ENCODE assay signal across 8 cellular contexts in the genomic region with DNA sequence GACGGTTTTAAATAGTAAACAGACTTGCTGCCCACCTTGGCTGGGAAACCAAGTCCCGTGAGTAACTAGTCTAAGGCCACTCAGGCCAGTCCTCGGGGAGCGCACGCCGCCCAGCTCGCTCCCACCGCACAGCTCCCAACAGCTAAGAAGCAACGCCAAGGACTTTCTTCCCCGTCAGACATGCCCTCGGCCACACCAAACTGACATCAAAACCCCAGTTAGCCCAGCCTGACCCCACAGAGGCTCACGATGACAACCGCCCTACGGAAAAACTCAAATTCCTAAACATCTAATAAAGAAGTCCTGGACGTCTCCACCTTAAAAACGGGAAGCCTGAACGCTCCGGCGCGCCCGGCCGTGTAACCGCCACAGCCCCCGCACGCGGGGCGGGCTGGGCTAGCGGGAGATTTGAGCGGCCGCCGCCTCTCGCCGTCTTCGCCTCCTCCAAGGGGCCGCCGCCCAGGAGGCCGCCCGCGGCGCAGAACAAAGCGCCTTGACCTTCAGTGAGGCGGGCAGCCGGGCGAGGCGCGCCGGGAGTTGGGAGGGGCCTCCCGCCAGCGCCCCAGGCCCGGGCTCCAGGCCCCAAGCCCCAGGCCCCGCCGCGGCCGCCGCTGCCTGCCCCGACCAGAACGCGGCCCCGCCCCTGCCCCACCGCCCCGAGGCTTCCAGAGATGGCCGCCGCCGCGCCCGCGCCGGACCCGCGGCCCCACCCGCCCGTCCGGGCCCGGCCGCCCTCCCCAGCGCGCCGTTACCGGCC. TPM values are rescaled to one million over a fixed set of nuclear protein-coding genes. Genes with fewer than 3 reads are reported as not detected.
A peak's percentile ranks its signal among the peaks of the same experiment; 100 is the strongest.
DNase-seq lines count a peak whose midpoint lies in the region; ATAC-seq and TF ChIP-seq lines count a peak whose summit lies in the region.

No MANE protein-coding gene starts in this region.

- peak overlapping the region; percentile 35 for H3K9ac ChIP-seq in parathyroid adenoma

- no peaks in the 10 kb centered on the region for H3K9me3 Mint-ChIP-seq in activated naive CD4-positive, alpha-beta T cell treated with anti-CD3 and anti-CD28 coated beads, Interleukin-2, amount 10 ng/mL, durations not matched to agents 7 days and 5 days

- H3K27me3 ChIP-seq in cardiac muscle cell (no peaks in the 10 kb centered on the region), parathyroid adenoma (ENCODE audit: control insufficient read depth, insufficient read depth, low read length) (no peaks in the 10 kb centered on the region)

- ATAC-seq in GM21825 (IDR thresholded peaks at IDR 0.05; ENCODE audit: unreplicated experiment), result peak; percentile 31

- H3K4me3 ChIP-seq in cardiac muscle cell, result peak overlapping the region; percentile 87
- H3K4me3 ChIP-seq in parathyroid adenoma (ENCODE audit: low read depth, low read length), result peak overlapping the region; percentile 82

- DNase-seq in NCI-H2029 (lab: John Stamatoyannopoulos, UW) (peak; percentile 26), NCI-H2029 treated with DMSO at 0.1 percent for 48 hours (lab: John Stamatoyannopoulos, UW) (no peak), KG1 (lab: John Stamatoyannopoulos, UW) (peak; percentile 28), cardiac muscle cell (ENCODE audit: low read depth in 1 of 2, low spot score in 1 of 2) (peak; percentile 65 to 86), NCI-H1436 (lab: John Stamatoyannopoulos, UW) (no peak)
- no peak for DNase-seq in activated naive CD4-positive, alpha-beta T cell treated with anti-CD3 and anti-CD28 coated beads, Interleukin-2, amount 10 ng/mL, durations not matched to agents 7 days and 5 days

- H3K4me1 ChIP-seq in cardiac muscle cell (ENCODE audit: low read depth) (peaks cover 22% of the 10 kb centered on the region), parathyroid adenoma (peaks cover 16% of the 10 kb centered on the region)

- no peaks in the 10 kb centered on the region for H3K9me3 ChIP-seq in cardiac muscle cell (ENCODE audit: low read depth)
- H3K9me3 ChIP-seq in parathyroid adenoma (ENCODE audit: control insufficient read depth, low read length), result no peaks in the 10 kb centered on the region

- peak overlapping the region; percentile 77 for H3K4me2 ChIP-seq in parathyroid adenoma (ENCODE audit: low read length)

- H3K4me1 Mint-ChIP-seq in activated naive CD4-positive, alpha-beta T cell treated with anti-CD3 and anti-CD28 coated beads, Interleukin-2, amount 10 ng/mL, durations not matched to agents 7 days and 5 days, result peaks cover 37% of the 10 kb centered on the region

- peaks cover 4% of the 10 kb centered on the region for H3K27me3 Mint-ChIP-seq in activated naive CD4-positive, alpha-beta T cell treated with anti-CD3 and anti-CD28 coated beads, Interleukin-2, amount 10 ng/mL, durations not matched to agents 7 days and 5 days

- peaks cover 40% of the 10 kb centered on the region for H3K36me3 Mint-ChIP-seq in activated naive CD4-positive, alpha-beta T cell treated with anti-CD3 and anti-CD28 coated beads, Interleukin-2, amount 10 ng/mL, durations not matched to agents 7 days and 5 days

- H3K79me2 ChIP-seq in parathyroid adenoma, result peaks cover 27% of the 10 kb centered on the region

- H3K36me3 ChIP-seq in cardiac muscle cell (no peaks in the 10 kb centered on the region), parathyroid adenoma (ENCODE audit: control insufficient read depth, insufficient read depth, low read length) (no peaks in the 10 kb centered on the region)

- peak overlapping the region; percentile 93 for H3K27ac ChIP-seq in cardiac muscle cell
- H3K27ac ChIP-seq in parathyroid adenoma, result peak overlapping the region; percentile 86

- CTCF ChIA-PET in activated naive CD4-positive, alpha-beta T cell treated with anti-CD3 and anti-CD28 coated beads, Interleukin-2, amount 10 ng/mL, durations not matched to agents 7 days and 5 days (lab: Charles Lee), result interaction anchor here (1.0 to 2.6 kb wide), 3 partner anchors 16 to 29 kb away, joined by 3 to 13 read pairs (median 10); no protein-coding TSS in a partner anchor

- H2AFZ ChIP-seq in parathyroid adenoma, result peak overlapping the region; percentile 56

- H3K4me3 Mint-ChIP-seq in activated naive CD4-positive, alpha-beta T cell treated with anti-CD3 and anti-CD28 coated beads, Interleukin-2, amount 10 ng/mL, durations not matched to agents 7 days and 5 days, result peak overlapping the region; percentile 96

- H3K27ac Mint-ChIP-seq in activated naive CD4-positive, alpha-beta T cell treated with anti-CD3 and anti-CD28 coated beads, Interleukin-2, amount 10 ng/mL, durations not matched to agents 7 days and 5 days, result peak overlapping the region; percentile 98

- TF ChIP-seq CTCF in cardiac muscle cell (IDR thresholded peaks at IDR 0.05; ENCODE audit: low read depth, low read length) (no peak), parathyroid adenoma (IDR thresholded peaks at IDR 0.05) (no peak)

RNA-seq across cellular contexts. Expression of gene NAP1L4, which starts 0.5 kb away (rescaled TPM):
- total RNA-seq in cardiac muscle cell, result 132 and 150 TPM in 2 replicates
- 250 and 254 TPM in 2 replicates for polyA plus RNA-seq in cardiac muscle cell

Comparison
In these comparisons a context has a peak if more than half of its experiments do, and no peak if none do; other contexts are left out.
1. DNase-seq: peak in NCI-H2029 (single experiment), KG1 (single experiment) and cardiac muscle cell (2 of 2); none in NCI-H2029 treated with DMSO at 0.1 percent for 48 hours (single experiment), activated naive CD4-positive, alpha-beta T cell treated with anti-CD3 and anti-CD28 coated beads, Interleukin-2, amount 10 ng/mL, durations not matched to agents 7 days and 5 days (single experiment) and NCI-H1436 (single experiment).